ENCODE assay signal across 22 cellular contexts in genomic region chr1:37828410-37829074, GRCh38.
"Had no signal": no experiment of that assay in that cellular context is flagged by ENCODE, and none has a peak within 500 bp of the region (broad histone marks: within the 10 kb centered on the region; RNA-seq: fewer than 3 reads in every experiment).

No MANE protein-coding gene starts in this region.

- DNase-seq: effector CD4-positive, alpha-beta T cell; endodermal cell; foreskin melanocyte; glutamatergic neuron; islet precursor cell; left ventricle myocardium superior; mesendoderm; naive thymus-derived CD4-positive, alpha-beta T cell; nephron progenitor cell; right lobe of liver; spleen; stimulated activated CD4-positive, alpha-beta T cell treated with anti-CD3 and anti-CD28 coated beads, Interleukin-15, amount 100 ng/mL, for 24 hours; stimulated activated CD4-positive, alpha-beta T cell treated with anti-CD3 and anti-CD28 coated beads, Interleukin-1b, Interleukin-23, amount 100 ng/mL, for 48 hours; stimulated activated CD4-positive, alpha-beta T cell treated with anti-CD3 and anti-CD28 coated beads, Interleukin-4, amount 100 ng/mL, for 4 hours; stimulated activated naive B cell treated with anti-CD40 and anti-IgM and Interleukin-4, amounts not matched to agents 10 μg/mL and 1 μg/mL and 100 μg/mL, for 72 hours; stimulated activated naive CD8-positive, alpha-beta T cell treated with anti-CD3 and anti-CD28 coated beads, Interleukin-15, amount 100 ng/mL, for 72 hours; testis had no signal

- H3K9ac ChIP-seq: parathyroid adenoma had no signal

- H3K79me2 ChIP-seq: parathyroid adenoma had no signal

- H2AFZ ChIP-seq: parathyroid adenoma had no signal

- H3K4me1 ChIP-seq: parathyroid adenoma, prostate gland, testis, tibial nerve had no signal

- H3K27ac ChIP-seq: coronary artery, parathyroid adenoma, prostate gland, right lobe of liver, spleen, testis, tibial nerve had no signal

- H3K9me3 ChIP-seq: prostate gland, right lobe of liver, spleen, testis, tibial nerve had no signal

- H3K27me3 ChIP-seq: right lobe of liver, spleen, testis, tibial nerve had no signal

- ATAC-seq: left ventricle myocardium superior; naive thymus-derived CD4-positive, alpha-beta T cell; stimulated activated naive B cell treated with anti-CD40 and anti-IgM and Interleukin-4, amounts not matched to agents 10 μg/mL and 1 μg/mL and 100 μg/mL, for 72 hours; stimulated activated naive CD8-positive, alpha-beta T cell treated with anti-CD3 and anti-CD28 coated beads, Interleukin-15, amount 100 ng/mL, for 72 hours had no signal

- H3K4me3 ChIP-seq: coronary artery, lung, prostate gland, right lobe of liver, spleen, testis, tibial nerve had no signal
